Comparison of ENCODE assay signal across 26 cellular contexts in genomic region chr12:107148105-107148504, GRCh38. TPM values are rescaled to one million over a fixed set of nuclear protein-coding genes. Genes with fewer than 3 reads are reported as not detected.
DNase-seq lines count a peak whose midpoint lies in the region; FAIRE-seq and TF ChIP-seq lines count a peak whose summit lies in the region.
"Had no signal": no experiment of that assay in that cellular context is flagged by ENCODE, and none has a peak within 500 bp of the region (broad histone marks: within the 10 kb centered on the region; RNA-seq: fewer than 3 reads in every experiment).

No MANE protein-coding gene starts in this region.

- intact Hi-C loops in mammary epithelial cell (cut with micrococcal nuclease) (no loop called here), breast epithelium (cut with DNase I; ENCODE audit: low total_unique reads) (no loop called here)

- H3K27ac ChIP-seq in mammary epithelial cell (ENCODE audit: insufficient read depth, low read depth, low read length) (no peak overlapping the region), breast epithelium (no peak overlapping the region)
- H3K27ac ChIP-seq: 22Rv1, A549, BLaER1 had no signal

- CTCF ChIA-PET in mammary epithelial cell (lab: Charles Lee; ENCODE audit: low non-redundant PET), result no interaction called here

- dilution Hi-C loops in mammary epithelial cell (cut with HindIII; ENCODE audit: low sequenced_read_pairs), result no loop called here

- TF ChIP-seq CTCF in mammary epithelial cell (conservative IDR thresholded peaks at IDR 0.05 in 1 of 2, IDR thresholded peaks at IDR 0.05 in 1 of 2; ENCODE audit: extremely low read depth in 1 of 2, insufficient read depth in 1 of 2, low read depth in 1 of 2, low read length in 2 of 2) (no peak), breast epithelium (IDR thresholded peaks at IDR 0.05) (no peak)

- in situ Hi-C loops in mammary epithelial cell (cut with MboI; ENCODE audit: low sequenced_read_pairs in 2 of 2), result no loop called here

- WGBS in mammary epithelial cell (ENCODE audit: low coverage, missing lambda C conversion rate), result 57% methylated on average over 2 of the region's 2 CpGs

- no peak overlapping the region for H3K4me2 ChIP-seq in mammary epithelial cell (ENCODE audit: insufficient read depth, low read depth, low read length)
- H3K4me2 ChIP-seq: A549, BLaER1 had no signal

- H3K36me3 ChIP-seq in mammary epithelial cell (ENCODE audit: insufficient read depth, low read length) (no peaks in the 10 kb centered on the region), breast epithelium (no peaks in the 10 kb centered on the region)
- H3K36me3 ChIP-seq: BE2C, BLaER1 had no signal

- BruUV-seq in mammary epithelial cell (replicated peaks; lab: Mats Ljungman, UMichigan), result no TSS peak

- H3K9me3 ChIP-seq in mammary epithelial cell (replicated peaks; ENCODE audit: insufficient read depth, low read length) (no peaks in the 10 kb centered on the region), breast epithelium (no peaks in the 10 kb centered on the region)
- H3K9me3 ChIP-seq: BE2C had no signal

- H3K4me3 ChIP-seq in mammary epithelial cell (replicated peaks in 1 of 3; ENCODE audit: insufficient read depth in 1 of 3, low read depth in 2 of 3, low read length in 3 of 3), result no peak overlapping the region
- H3K4me3 ChIP-seq in breast epithelium, result no peak overlapping the region
- H3K4me3 ChIP-seq: A549, BLaER1, GM12878 had no signal

- no peaks in the 10 kb centered on the region for H3K79me2 ChIP-seq in mammary epithelial cell (ENCODE audit: insufficient read depth, low read length)

- no peaks in the 10 kb centered on the region for H3K27me3 ChIP-seq in mammary epithelial cell (ENCODE audit: insufficient read depth, low read length)
- H3K27me3 ChIP-seq in breast epithelium, result no peaks in the 10 kb centered on the region
- H3K27me3 ChIP-seq: BLaER1 had no signal

- no peak for TF ChIP-seq POLR2A in breast epithelium (IDR thresholded peaks at IDR 0.05)

- H4K20me1 ChIP-seq in mammary epithelial cell (ENCODE audit: insufficient read depth, low read length), result no peaks in the 10 kb centered on the region
- H4K20me1 ChIP-seq: BLaER1 had no signal

- H3K4me1 ChIP-seq in mammary epithelial cell (ENCODE audit: insufficient read depth, low read length) (no peaks in the 10 kb centered on the region), breast epithelium (no peaks in the 10 kb centered on the region)
- H3K4me1 ChIP-seq: BE2C had no signal

- H2AFZ ChIP-seq in mammary epithelial cell (ENCODE audit: low read depth, low read length), result peak overlapping the region; percentile 2

- no peak for FAIRE-seq in HTR-8/SVneo (lab: Jason Lieb, UNC)
- FAIRE-seq: A549, GM12878, GM12892, GM18507 had no signal

- DNase-seq in mammary epithelial cell (no peak), breast epithelium (ENCODE audit: low spot score in 2 of 2) (no peak), amniotic epithelial cell (ENCODE audit: low read depth) (peak; percentile 35), left kidney (ENCODE audit: low read depth, low spot score) (peak; percentile 52), HCEC 1CT (no peak), cerebellar cortex (ENCODE audit: low spot score) (no peak), HTR-8/SVneo (ENCODE audit: insufficient read length, low spot score) (no peak)
- DNase-seq: BE2C; C1 segment of cervical spinal cord; CD4-positive, alpha-beta memory T cell; CD4-positive, CD25-positive, alpha-beta regulatory T cell; CD8-positive, alpha-beta memory T cell; COR-L47; DMS 273 treated with DMSO at 0.1 percent for 48 hours; DMS153; DMS53; DMS79; DND-41; EL; GDM1 had no signal

- H3K9ac ChIP-seq in mammary epithelial cell (ENCODE audit: insufficient read depth, low read length), result no peak overlapping the region
- H3K9ac ChIP-seq: BLaER1 had no signal

RNA-seq across cellular contexts. Expression of gene CRY1, which starts 54.8 kb away (rescaled TPM):
- total RNA-seq in mammary epithelial cell (10 to 100 TPM; 10.0 to 12.3 TPM), breast epithelium (10 to 100 TPM; 24.0 to 81.5 (median 47.5) TPM)
- polyA plus RNA-seq in mammary epithelial cell, result 4.2 TPM
- polyA minus RNA-seq in mammary epithelial cell, result 0.78 TPM

Comparison
In these comparisons a context has a peak if more than half of its experiments do, and no peak if none do; other contexts are left out.
1. DNase-seq: peak in amniotic epithelial cell (single experiment) and left kidney (single experiment); none in mammary epithelial cell (single experiment), breast epithelium (0 of 2), HCEC 1CT (single experiment), cerebellar cortex (single experiment) and HTR-8/SVneo (single experiment).